1 cellular context compared by ENCODE assay signal in genomic region chr2:169015943-169016342, GRCh38.
A peak's percentile ranks its signal among the peaks of the same experiment; 100 is the strongest.
TF ChIP-seq lines count a peak whose summit lies in the region.

No MANE protein-coding gene starts in this region.

TF ChIP-seq in K562, 482 proteins besides CTCF, POLR2A, EP300 and RAD21 (continued from another document):
- TF ChIP-seq SIRT6 (IDR thresholded peaks at IDR 0.05; ENCODE audit: low read depth, low read length) (no peak), ARID3B (CRISPR knock-in tag; IDR thresholded peaks at IDR 0.05; ENCODE audit: borderline replicate concordance) (no peak), RBM15 (IDR thresholded peaks at IDR 0.05; ENCODE audit: insufficient read depth, low read length) (no peak), EHMT2 (IDR thresholded peaks at IDR 0.05) (0 out of 2 replicates have a peak, but pooled peaks have one; percentile 13), BCL6 (CRISPR knock-in tag; IDR thresholded peaks at IDR 0.05) (no peak), E2F3 (CRISPR knock-in tag; IDR thresholded peaks at IDR 0.05) (no peak), SMC3 (conservative IDR thresholded peaks at IDR 0.05; ENCODE audit: insufficient read depth, low read depth, low read length) (no peak)
- TF ChIP-seq, protein P1, sequence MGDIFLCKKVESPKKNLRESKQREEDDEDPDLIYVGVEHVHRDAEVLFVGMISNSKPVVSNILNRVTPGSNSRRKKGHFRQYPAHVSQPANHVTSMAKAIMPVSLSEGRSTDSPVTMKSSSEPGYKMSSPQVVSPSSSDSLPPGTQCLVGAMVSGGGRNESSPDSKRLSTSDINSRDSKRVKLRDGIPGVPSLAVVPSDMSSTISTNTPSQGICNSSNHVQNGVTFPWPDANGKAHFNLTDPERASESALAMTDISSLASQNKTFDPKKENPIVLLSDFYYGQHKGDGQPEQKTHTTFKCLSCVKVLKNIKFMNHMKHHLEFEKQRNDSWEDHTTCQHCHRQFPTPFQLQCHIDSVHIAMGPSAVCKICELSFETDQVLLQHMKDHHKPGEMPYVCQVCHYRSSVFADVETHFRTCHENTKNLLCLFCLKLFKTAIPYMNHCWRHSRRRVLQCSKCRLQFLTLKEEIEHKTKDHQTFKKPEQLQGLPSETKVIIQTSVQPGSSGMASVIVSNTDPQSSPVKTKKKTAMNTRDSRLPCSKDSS (IDR thresholded peaks at IDR 0.05; ENCODE audit: low read depth, partially characterized antibody) = no peak
- TF ChIP-seq, protein P2, sequence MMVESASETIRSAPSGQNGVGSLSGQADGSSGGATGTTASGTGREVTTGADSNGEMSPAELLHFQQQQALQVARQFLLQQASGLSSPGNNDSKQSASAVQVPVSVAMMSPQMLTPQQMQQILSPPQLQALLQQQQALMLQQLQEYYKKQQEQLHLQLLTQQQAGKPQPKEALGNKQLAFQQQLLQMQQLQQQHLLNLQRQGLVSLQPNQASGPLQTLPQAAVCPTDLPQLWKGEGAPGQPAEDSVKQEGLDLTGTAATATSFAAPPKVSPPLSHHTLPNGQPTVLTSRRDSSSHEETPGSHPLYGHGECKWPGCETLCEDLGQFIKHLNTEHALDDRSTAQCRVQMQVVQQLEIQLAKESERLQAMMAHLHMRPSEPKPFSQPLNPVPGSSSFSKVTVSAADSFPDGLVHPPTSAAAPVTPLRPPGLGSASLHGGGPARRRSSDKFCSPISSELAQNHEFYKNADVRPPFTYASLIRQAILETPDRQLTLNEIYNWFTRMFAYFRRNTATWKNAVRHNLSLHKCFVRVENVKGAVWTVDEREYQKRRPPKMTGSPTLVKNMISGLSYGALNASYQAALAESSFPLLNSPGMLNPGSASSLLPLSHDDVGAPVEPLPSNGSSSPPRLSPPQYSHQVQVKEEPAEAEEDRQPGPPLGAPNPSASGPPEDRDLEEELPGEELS (CRISPR knock-in tag; IDR thresholded peaks at IDR 0.05; ENCODE audit: borderline replicate concordance) = no peak
- TF ChIP-seq, protein P3, sequence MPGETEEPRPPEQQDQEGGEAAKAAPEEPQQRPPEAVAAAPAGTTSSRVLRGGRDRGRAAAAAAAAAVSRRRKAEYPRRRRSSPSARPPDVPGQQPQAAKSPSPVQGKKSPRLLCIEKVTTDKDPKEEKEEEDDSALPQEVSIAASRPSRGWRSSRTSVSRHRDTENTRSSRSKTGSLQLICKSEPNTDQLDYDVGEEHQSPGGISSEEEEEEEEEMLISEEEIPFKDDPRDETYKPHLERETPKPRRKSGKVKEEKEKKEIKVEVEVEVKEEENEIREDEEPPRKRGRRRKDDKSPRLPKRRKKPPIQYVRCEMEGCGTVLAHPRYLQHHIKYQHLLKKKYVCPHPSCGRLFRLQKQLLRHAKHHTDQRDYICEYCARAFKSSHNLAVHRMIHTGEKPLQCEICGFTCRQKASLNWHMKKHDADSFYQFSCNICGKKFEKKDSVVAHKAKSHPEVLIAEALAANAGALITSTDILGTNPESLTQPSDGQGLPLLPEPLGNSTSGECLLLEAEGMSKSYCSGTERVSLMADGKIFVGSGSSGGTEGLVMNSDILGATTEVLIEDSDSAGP (CRISPR knock-in tag; IDR thresholded peaks at IDR 0.05) = no peak
TF ChIP-seq in K562: peak in this region for 18.
